Comparison of ENCODE assay signal across 26 cellular contexts in the genomic region with DNA sequence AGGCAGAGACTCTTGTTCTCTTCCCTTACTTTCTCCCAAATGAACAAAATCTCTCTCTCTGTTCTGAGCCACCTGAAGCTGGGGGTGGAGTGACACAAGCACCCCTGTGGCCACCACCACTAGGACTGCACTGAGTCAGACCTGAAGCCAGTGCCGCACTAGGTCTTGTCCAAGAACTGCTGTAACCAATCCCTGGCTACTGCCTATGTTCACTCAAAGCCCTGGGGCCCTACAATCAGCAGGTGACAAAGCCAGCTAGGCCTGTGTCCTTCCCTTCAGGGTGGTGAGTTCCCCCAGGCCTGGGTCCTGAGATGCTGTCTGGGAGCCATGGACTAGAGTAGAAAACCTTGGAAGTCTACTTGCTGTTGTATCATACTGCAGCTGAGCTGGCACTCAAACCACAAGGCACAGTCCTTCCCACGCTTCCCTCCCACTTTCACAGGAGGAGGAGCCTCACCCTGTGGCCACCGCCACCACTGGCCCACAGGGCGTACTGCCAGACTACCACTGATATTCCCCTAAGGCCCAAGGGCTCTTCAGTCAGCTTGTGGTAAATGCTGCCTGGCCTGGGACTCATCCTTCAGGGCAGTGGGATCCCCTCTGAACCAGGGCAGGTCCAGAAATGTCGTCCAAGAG.
DNase-seq lines count a peak whose midpoint lies in the region; ATAC-seq and TF ChIP-seq lines count a peak whose summit lies in the region.
"Had no signal": no experiment of that assay in that cellular context is flagged by ENCODE, and none has a peak within 500 bp of the region (broad histone marks: within the 10 kb centered on the region; RNA-seq: fewer than 3 reads in every experiment).

No MANE protein-coding gene starts in this region.

- H3K36me3 ChIP-seq in endodermal cell (ENCODE audit: control insufficient read depth, insufficient read depth, low read length) = no peaks in the 10 kb centered on the region
- H3K36me3 ChIP-seq: left ventricle myocardium inferior, thyroid gland had no signal

- no peak overlapping the region for H3K4me3 ChIP-seq in endodermal cell (ENCODE audit: low read length)
- H3K4me3 ChIP-seq: A549, left ventricle myocardium inferior, thyroid gland had no signal

- H3K27ac ChIP-seq in endodermal cell (ENCODE audit: low read depth, low read length) = no peak overlapping the region
- H3K27ac ChIP-seq: A549, HL-60, left ventricle myocardium inferior, thyroid gland had no signal

- H3K4me3 Mint-ChIP-seq in endodermal cell = no peak overlapping the region
- H3K4me3 Mint-ChIP-seq: activated CD8-positive, alpha-beta memory T cell treated with anti-CD3 and anti-CD28 coated beads, Interleukin-2, amount 10 ng/mL, durations not matched to agents 7 days and 5 days; brain; CD4-positive, alpha-beta memory T cell; natural killer cell; stimulated activated naive CD8-positive, alpha-beta T cell treated with anti-CD3 and anti-CD28 coated beads, Interleukin-15, Interleukin-2, amounts not matched to agents 100 ng/mL and 50 ng/mL, for 24 hours; T-helper 2 cell treated with Interferon-gamma antibody and Interleukin-4, amounts not matched to agents 5 μg/mL and 100 μg/mL, for 36 hours had no signal

- H3K4me1 ChIP-seq in endodermal cell (ENCODE audit: control insufficient read depth, insufficient read depth, low read length) = no peaks in the 10 kb centered on the region
- H3K4me1 ChIP-seq: A549, left ventricle myocardium inferior, thyroid gland had no signal

- H3K9me3 ChIP-seq in endodermal cell (ENCODE audit: control insufficient read depth, low read length) = no peaks in the 10 kb centered on the region
- H3K9me3 ChIP-seq: A549, left ventricle myocardium inferior, thyroid gland had no signal

- 93% methylated on average over 4 of the region's 5 CpGs; no CpG with 5 or more reads in 1 of the 2 experiments for WGBS in endodermal cell (ENCODE audit: insufficient coverage in 1 of 2, insufficient read length in 1 of 2), 2 experiments

- no peaks in the 10 kb centered on the region for H3K4me1 Mint-ChIP-seq in endodermal cell
- H3K4me1 Mint-ChIP-seq: activated CD8-positive, alpha-beta memory T cell treated with anti-CD3 and anti-CD28 coated beads, Interleukin-2, amount 10 ng/mL, durations not matched to agents 7 days and 5 days; brain; CD4-positive, alpha-beta memory T cell; natural killer cell had no signal

- no peaks in the 10 kb centered on the region for H3K27me3 Mint-ChIP-seq in endodermal cell (ENCODE audit: insufficient read depth)
- H3K27me3 Mint-ChIP-seq: activated CD8-positive, alpha-beta memory T cell treated with anti-CD3 and anti-CD28 coated beads, Interleukin-2, amount 10 ng/mL, durations not matched to agents 7 days and 5 days; brain had no signal

- H3K27ac Mint-ChIP-seq in endodermal cell = no peak overlapping the region
- H3K27ac Mint-ChIP-seq: activated CD8-positive, alpha-beta memory T cell treated with anti-CD3 and anti-CD28 coated beads, Interleukin-2, amount 10 ng/mL, durations not matched to agents 7 days and 5 days; brain; CD4-positive, alpha-beta memory T cell; natural killer cell; stimulated activated naive CD8-positive, alpha-beta T cell treated with anti-CD3 and anti-CD28 coated beads, Interleukin-15, Interleukin-2, amounts not matched to agents 100 ng/mL and 50 ng/mL, for 24 hours; T-helper 2 cell treated with Interferon-gamma antibody and Interleukin-4, amounts not matched to agents 5 μg/mL and 100 μg/mL, for 36 hours had no signal

- no peak for TF ChIP-seq CTCF in endodermal cell (conservative IDR thresholded peaks at IDR 0.05)

- peaks cover 5% of the 10 kb centered on the region for H3K9me3 Mint-ChIP-seq in endodermal cell
- H3K9me3 Mint-ChIP-seq: natural killer cell; stimulated activated naive CD8-positive, alpha-beta T cell treated with anti-CD3 and anti-CD28 coated beads, Interleukin-15, Interleukin-2, amounts not matched to agents 100 ng/mL and 50 ng/mL, for 24 hours; T-helper 2 cell treated with Interferon-gamma antibody and Interleukin-4, amounts not matched to agents 5 μg/mL and 100 μg/mL, for 36 hours had no signal

- H3K27me3 ChIP-seq in endodermal cell (ENCODE audit: control insufficient read depth, insufficient read depth, low read length, poor library complexity, severe bottlenecking) = no peaks in the 10 kb centered on the region
- H3K27me3 ChIP-seq: thyroid gland had no signal

- H3K9ac ChIP-seq in endodermal cell (ENCODE audit: extremely low read depth, low read length, poor library complexity, severe bottlenecking) = no peak overlapping the region

- H3K36me3 Mint-ChIP-seq in endodermal cell (ENCODE audit: low read depth) = no peaks in the 10 kb centered on the region
- H3K36me3 Mint-ChIP-seq: activated CD8-positive, alpha-beta memory T cell treated with anti-CD3 and anti-CD28 coated beads, Interleukin-2, amount 10 ng/mL, durations not matched to agents 7 days and 5 days; brain; CD4-positive, alpha-beta memory T cell; natural killer cell had no signal

- ATAC-seq in GM18873 (IDR thresholded peaks at IDR 0.05; ENCODE audit: low FRiP score, unreplicated experiment) (no peak), GM21737 (IDR thresholded peaks at IDR 0.05; ENCODE audit: unreplicated experiment) (no peak)
- ATAC-seq: A549; activated CD8-positive, alpha-beta memory T cell treated with anti-CD3 and anti-CD28 coated beads, Interleukin-2, amount 10 ng/mL, durations not matched to agents 7 days and 5 days had no signal

- peak; percentile 0 for DNase-seq in Daoy (ENCODE audit: low read depth)
- peak; percentile 39 for DNase-seq in HT1080 (ENCODE audit: low read depth)
- DNase-seq in SW480 (ENCODE audit: low spot score) = peak; percentile 2
- DNase-seq in endodermal cell = peak; percentile 45
- DNase-seq in AG20443 (ENCODE audit: low spot score) = no peak
- DNase-seq in NCI-H2171 (lab: John Stamatoyannopoulos, UW) = no peak
- DNase-seq: activated CD4-positive, CD25-positive, alpha-beta regulatory T cell; activated CD8-positive, alpha-beta memory T cell treated with anti-CD3 and anti-CD28 coated beads, Interleukin-2, amount 10 ng/mL, durations not matched to agents 7 days and 5 days; activated naive CD4-positive, alpha-beta T cell; activated T-cell treated with anti-CD3 and anti-CD28 coated beads, Interleukin-2, amount 50 U/mL, for 48 hours; CD4-positive, alpha-beta memory T cell; DMS 273 treated with DMSO at 0.1 percent for 48 hours; GF-D8; left ventricle myocardium inferior; natural killer cell; NCI-H2081; NCI-H345; NCI-H774; thyroid gland had no signal

Comparison
In these comparisons a context has a peak if more than half of its experiments do, and no peak if none do; other contexts are left out.
1. DNase-seq: peak in Daoy (single experiment), HT1080 (single experiment), SW480 (single experiment) and endodermal cell (single experiment); none in AG20443 (single experiment) and NCI-H2171 (single experiment).